In genomic region chr2:121276341-121276740, GRCh38 we compare ENCODE assay signal across 33 cellular contexts. TPM values are rescaled to one million over a fixed set of nuclear protein-coding genes. Genes with fewer than 3 reads are reported as not detected.
DNase-seq lines count a peak whose midpoint lies in the region; ATAC-seq and TF ChIP-seq lines count a peak whose summit lies in the region.
"Had no signal": no experiment of that assay in that cellular context is flagged by ENCODE, and none has a peak within 500 bp of the region (broad histone marks: within the 10 kb centered on the region; RNA-seq: fewer than 3 reads in every experiment).

No MANE protein-coding gene starts in this region.

- H3K27me3 ChIP-seq in sigmoid colon, result peaks cover 0 to 3% (median 0%) of the 10 kb centered on the region in 3 donors
- H3K27me3 ChIP-seq: BE2C; BLaER1; BLaER1 treated with 17β-estradiol and CSF1 and Interleukin-3, amounts not matched to agents 10 nM and 100 nM had no signal

- 92 to 96% methylated on average over 6 of the region's 6 CpGs for whole genome bisulfite sequencing in sigmoid colon, 2 donors

- no peak for TF ChIP-seq CTCF in sigmoid colon (IDR thresholded peaks at IDR 0.05)

- DNase-seq in mesenteric fat pad (ENCODE audit: low spot score) (peak; percentile 33), sigmoid colon (peak; percentile 26)
- DNase-seq in activated naive CD4-positive, alpha-beta T cell treated with anti-CD3 and anti-CD28 coated beads for 36 hours, result no peak
- DNase-seq: 8988T; ACHN; AML-193; BE2C; C1 segment of cervical spinal cord; Caco-2; Calu3; CD4-positive, alpha-beta memory T cell; CD4-positive, alpha-beta T cell; CD4-positive, CD25-positive, alpha-beta regulatory T cell; CD8-positive, alpha-beta memory T cell; CD8-positive, alpha-beta T cell; COR-L47; DMS 273 treated with DMSO at 0.1 percent for 48 hours; DMS153; DMS53; DMS79; DMS79 treated with DMSO at 0.1 percent for 48 hours; DND-41; EL had no signal

- H3K27ac ChIP-seq in sigmoid colon, result no peak overlapping the region
- H3K27ac ChIP-seq: 22Rv1; A549; BLaER1; BLaER1 treated with 17β-estradiol and CSF1 and Interleukin-3, amounts not matched to agents 10 nM and 100 nM; C4-2B had no signal

- H3K27me3 Mint-ChIP-seq in activated naive CD4-positive, alpha-beta T cell treated with anti-CD3 and anti-CD28 coated beads for 36 hours (ENCODE audit: low read depth), result peaks cover 13% of the 10 kb centered on the region

- no peaks in the 10 kb centered on the region for H3K36me3 Mint-ChIP-seq in activated naive CD4-positive, alpha-beta T cell treated with anti-CD3 and anti-CD28 coated beads for 36 hours (ENCODE audit: low read depth)
- H3K36me3 Mint-ChIP-seq: CD14-positive monocyte; CD4-positive, alpha-beta memory T cell; CD4-positive, CD25-positive, alpha-beta regulatory T cell; CD8-positive, alpha-beta memory T cell; CD8-positive, alpha-beta T cell had no signal

- no peaks in the 10 kb centered on the region for H3K4me1 Mint-ChIP-seq in activated naive CD4-positive, alpha-beta T cell treated with anti-CD3 and anti-CD28 coated beads for 36 hours (ENCODE audit: low read depth)
- H3K4me1 Mint-ChIP-seq: B cell; CD4-positive, alpha-beta memory T cell; CD4-positive, CD25-positive, alpha-beta regulatory T cell; CD8-positive, alpha-beta memory T cell had no signal

- H3K36me3 ChIP-seq in sigmoid colon, result no peaks in the 10 kb centered on the region
- H3K36me3 ChIP-seq: BE2C; BLaER1; BLaER1 treated with 17β-estradiol and CSF1 and Interleukin-3, amounts not matched to agents 10 nM and 100 nM had no signal

- H3K9me3 Mint-ChIP-seq in activated naive CD4-positive, alpha-beta T cell treated with anti-CD3 and anti-CD28 coated beads for 36 hours, result no peaks in the 10 kb centered on the region
- H3K9me3 Mint-ChIP-seq: CD4-positive, alpha-beta T cell; CD8-positive, alpha-beta memory T cell; CD8-positive, alpha-beta T cell had no signal

- no peaks in the 10 kb centered on the region for H3K9me3 ChIP-seq in sigmoid colon
- H3K9me3 ChIP-seq: A549; BE2C; BLaER1; BLaER1 treated with 17β-estradiol and CSF1 and Interleukin-3, amounts not matched to agents 10 nM and 100 nM; Caco-2 had no signal

- no peak overlapping the region for H3K27ac Mint-ChIP-seq in activated naive CD4-positive, alpha-beta T cell treated with anti-CD3 and anti-CD28 coated beads for 36 hours
- H3K27ac Mint-ChIP-seq: B cell; CD14-positive monocyte; CD4-positive, alpha-beta memory T cell; CD4-positive, alpha-beta T cell; CD4-positive, CD25-positive, alpha-beta regulatory T cell; CD8-positive, alpha-beta T cell had no signal

- TF ChIP-seq EP300 in sigmoid colon (IDR thresholded peaks at IDR 0.05), result no peak

- intact Hi-C loops in sigmoid colon (cut with DNase I), result no loop called here
- intact Hi-C loops in activated naive CD4-positive, alpha-beta T cell treated with anti-CD3 and anti-CD28 coated beads for 36 hours (cut with micrococcal nuclease), result no loop called here

- H3K4me3 Mint-ChIP-seq in activated naive CD4-positive, alpha-beta T cell treated with anti-CD3 and anti-CD28 coated beads for 36 hours, result no peak overlapping the region
- H3K4me3 Mint-ChIP-seq: B cell; CD14-positive monocyte; CD4-positive, alpha-beta memory T cell; CD4-positive, alpha-beta T cell; CD4-positive, CD25-positive, alpha-beta regulatory T cell; CD8-positive, alpha-beta memory T cell; CD8-positive, alpha-beta T cell had no signal

- no peaks in the 10 kb centered on the region for H3K4me1 ChIP-seq in sigmoid colon
- H3K4me1 ChIP-seq: BE2C had no signal

- CTCF ChIA-PET in activated naive CD4-positive, alpha-beta T cell treated with anti-CD3 and anti-CD28 coated beads for 36 hours (lab: Charles Lee), result no interaction called here

- no peak overlapping the region for H3K4me3 ChIP-seq in sigmoid colon
- H3K4me3 ChIP-seq: A549; BLaER1; BLaER1 treated with 17β-estradiol and CSF1 and Interleukin-3, amounts not matched to agents 10 nM and 100 nM had no signal

- no peak for ATAC-seq in HG03045 (IDR thresholded peaks at IDR 0.05; ENCODE audit: unreplicated experiment)
- ATAC-seq: A549; CD8-positive, alpha-beta T cell had no signal

- TF ChIP-seq POLR2A in sigmoid colon (IDR thresholded peaks at IDR 0.05), result no peak

RNA-seq across cellular contexts. Expression of gene TFCP2L1, which starts 8.7 kb away (rescaled TPM):
- total RNA-seq in mesenteric fat pad (3.1 TPM), sigmoid colon (under 1 TPM; 0.14 to 0.55 (median 0.43) TPM)
- 10 to 100 TPM in 2 of 3 donors, 1 to 10 TPM in 1; 7.2 to 35.5 (median 29.1) TPM for polyA plus RNA-seq in sigmoid colon
- total RNA-seq in activated naive CD4-positive, alpha-beta T cell treated with anti-CD3 and anti-CD28 coated beads for 36 hours, result under 1 TPM in 1 of 2 experiments, not detected in 1; 0.12 TPM
- total RNA-seq: A673, B cell had no signal
- polyA plus RNA-seq: AG04450; CD4-positive, alpha-beta memory T cell; CD4-positive, CD25-positive, alpha-beta regulatory T cell had no signal
